1 cellular context compared by ENCODE assay signal in the genomic region with DNA sequence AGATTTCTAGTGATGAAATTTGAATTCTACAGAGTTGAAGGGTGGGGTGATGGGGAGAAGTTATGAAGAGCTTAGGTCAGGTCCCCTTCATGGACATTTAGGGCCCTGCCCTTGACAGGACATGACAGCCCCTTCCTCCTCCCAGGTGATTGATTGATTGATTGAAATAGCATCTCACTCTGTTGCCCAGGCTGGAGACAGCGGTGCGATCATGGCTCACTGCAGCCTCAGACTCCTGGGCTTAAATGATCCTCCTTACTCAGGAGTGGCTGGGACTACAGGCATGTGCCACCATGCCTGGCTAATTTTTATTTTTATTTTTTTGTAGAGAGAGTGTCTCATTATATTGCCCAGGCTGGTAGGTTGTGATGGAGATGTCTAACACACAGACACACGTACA.
TF ChIP-seq lines count a peak whose summit lies in the region.

No MANE protein-coding gene starts in this region.

TF ChIP-seq in K562, 482 proteins besides CTCF, POLR2A, EP300 and RAD21 (continued from another document):
- TF ChIP-seq, protein P1, sequence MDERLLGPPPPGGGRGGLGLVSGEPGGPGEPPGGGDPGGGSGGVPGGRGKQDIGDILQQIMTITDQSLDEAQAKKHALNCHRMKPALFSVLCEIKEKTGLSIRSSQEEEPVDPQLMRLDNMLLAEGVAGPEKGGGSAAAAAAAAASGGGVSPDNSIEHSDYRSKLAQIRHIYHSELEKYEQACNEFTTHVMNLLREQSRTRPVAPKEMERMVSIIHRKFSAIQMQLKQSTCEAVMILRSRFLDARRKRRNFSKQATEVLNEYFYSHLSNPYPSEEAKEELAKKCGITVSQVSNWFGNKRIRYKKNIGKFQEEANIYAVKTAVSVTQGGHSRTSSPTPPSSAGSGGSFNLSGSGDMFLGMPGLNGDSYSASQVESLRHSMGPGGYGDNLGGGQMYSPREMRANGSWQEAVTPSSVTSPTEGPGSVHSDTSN (CRISPR knock-in tag; IDR thresholded peaks at IDR 0.05; ENCODE audit: low read depth): no peak
- TF ChIP-seq, protein P1 (tag; conservative IDR thresholded peaks at IDR 0.05; ENCODE audit: low read depth): peak; percentile 60
